In the genomic region with DNA sequence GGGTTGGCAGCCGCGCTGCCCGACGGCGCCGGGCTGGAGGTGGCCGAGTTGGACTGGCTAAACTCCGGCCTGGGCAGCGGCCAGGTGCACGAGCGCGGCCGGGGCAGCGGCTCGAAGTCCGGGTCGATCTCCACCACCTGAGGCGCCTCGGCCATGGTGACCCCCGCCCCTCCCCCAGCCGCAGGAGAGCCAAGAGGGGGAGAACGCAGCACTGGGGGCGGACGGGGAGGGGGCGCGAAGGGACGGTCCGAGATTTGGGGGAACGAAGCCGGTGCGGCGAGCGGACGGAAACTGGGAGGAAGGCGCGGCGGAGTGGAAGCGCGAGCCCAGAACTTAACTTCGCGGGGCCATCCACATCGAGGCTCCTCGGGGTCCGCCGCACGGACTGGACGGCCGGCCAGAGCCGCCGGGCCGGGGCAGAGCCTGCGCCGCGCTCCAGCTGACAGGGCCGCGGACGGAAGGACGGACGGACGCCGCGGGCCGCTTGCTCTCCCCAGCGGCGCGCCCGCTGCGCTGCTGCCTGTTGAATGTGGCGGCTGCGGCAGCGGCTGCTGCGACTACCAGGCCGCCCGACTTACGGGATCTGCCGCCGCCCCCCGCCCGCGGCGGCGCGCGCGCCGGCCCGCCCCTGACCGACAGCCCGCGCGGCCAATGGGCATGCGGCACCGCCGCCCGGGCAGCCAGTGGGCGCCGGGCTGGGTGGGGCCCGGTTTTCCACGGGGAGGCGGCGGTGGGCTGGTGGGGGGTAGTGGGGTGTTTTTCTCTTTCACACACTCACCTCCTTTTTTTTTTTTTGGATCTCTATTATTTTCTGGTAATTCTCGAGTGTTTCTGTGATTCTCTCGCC, we compare ENCODE assay signal across 1 cellular context.
A peak's percentile ranks its signal among the peaks of the same experiment; 100 is the strongest.
TF ChIP-seq lines count a peak whose summit lies in the region.

TSS of gene FOXO1 (minus strand) at position 584 of the 847 bp plus-strand sequence. CDS start at position 155, 429 bp downstream.

TF ChIP-seq in GM12878, 131 proteins besides CTCF, POLR2A, EP300 and RAD21 (continued from another document and continues in another):
- TF ChIP-seq, protein P1, sequence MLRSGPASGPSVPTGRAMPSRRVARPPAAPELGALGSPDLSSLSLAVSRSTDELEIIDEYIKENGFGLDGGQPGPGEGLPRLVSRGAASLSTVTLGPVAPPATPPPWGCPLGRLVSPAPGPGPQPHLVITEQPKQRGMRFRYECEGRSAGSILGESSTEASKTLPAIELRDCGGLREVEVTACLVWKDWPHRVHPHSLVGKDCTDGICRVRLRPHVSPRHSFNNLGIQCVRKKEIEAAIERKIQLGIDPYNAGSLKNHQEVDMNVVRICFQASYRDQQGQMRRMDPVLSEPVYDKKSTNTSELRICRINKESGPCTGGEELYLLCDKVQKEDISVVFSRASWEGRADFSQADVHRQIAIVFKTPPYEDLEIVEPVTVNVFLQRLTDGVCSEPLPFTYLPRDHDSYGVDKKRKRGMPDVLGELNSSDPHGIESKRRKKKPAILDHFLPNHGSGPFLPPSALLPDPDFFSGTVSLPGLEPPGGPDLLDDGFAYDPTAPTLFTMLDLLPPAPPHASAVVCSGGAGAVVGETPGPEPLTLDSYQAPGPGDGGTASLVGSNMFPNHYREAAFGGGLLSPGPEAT (IDR thresholded peaks at IDR 0.05; ENCODE audit: low read depth) = no peak
- TF ChIP-seq SMC3 (IDR thresholded peaks at IDR 0.05; ENCODE audit: borderline replicate concordance, low read length) = no peak
- TF ChIP-seq, protein P2, sequence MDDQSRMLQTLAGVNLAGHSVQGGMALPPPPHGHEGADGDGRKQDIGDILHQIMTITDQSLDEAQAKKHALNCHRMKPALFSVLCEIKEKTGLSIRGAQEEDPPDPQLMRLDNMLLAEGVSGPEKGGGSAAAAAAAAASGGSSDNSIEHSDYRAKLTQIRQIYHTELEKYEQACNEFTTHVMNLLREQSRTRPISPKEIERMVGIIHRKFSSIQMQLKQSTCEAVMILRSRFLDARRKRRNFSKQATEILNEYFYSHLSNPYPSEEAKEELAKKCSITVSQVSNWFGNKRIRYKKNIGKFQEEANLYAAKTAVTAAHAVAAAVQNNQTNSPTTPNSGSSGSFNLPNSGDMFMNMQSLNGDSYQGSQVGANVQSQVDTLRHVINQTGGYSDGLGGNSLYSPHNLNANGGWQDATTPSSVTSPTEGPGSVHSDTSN (IDR thresholded peaks at IDR 0.05; ENCODE audit: insufficient replicate concordance, low read depth, low read length) = peak; percentile 97
- no peak for TF ChIP-seq POLR2AphosphoS2 (IDR thresholded peaks at IDR 0.05; ENCODE audit: low read depth, low read length)
- no peak for TF ChIP-seq YBX1 (IDR thresholded peaks at IDR 0.05)
- no peak for TF ChIP-seq IKZF2 (IDR thresholded peaks at IDR 0.05)
- TF ChIP-seq KLF5 (IDR thresholded peaks at IDR 0.05; ENCODE audit: partially characterized antibody) = no peak
- no peak for TF ChIP-seq IRF5 (IDR thresholded peaks at IDR 0.05; ENCODE audit: borderline replicate concordance)
- no peak for TF ChIP-seq STAT3 (IDR thresholded peaks at IDR 0.05; ENCODE audit: low read depth, low read length)
- no peak for TF ChIP-seq NRF1 (conservative IDR thresholded peaks at IDR 0.05; ENCODE audit: low read depth, low read length)
- TF ChIP-seq MEF2A (IDR thresholded peaks at IDR 0.05; ENCODE audit: insufficient read depth, low read depth, low read length) = no peak
- no peak for TF ChIP-seq PAX8 (IDR thresholded peaks at IDR 0.05)
- no peak for TF ChIP-seq ELK1 (IDR thresholded peaks at IDR 0.05; ENCODE audit: low read depth, low read length)
- TF ChIP-seq SMAD1 (IDR thresholded peaks at IDR 0.05; ENCODE audit: low read depth, partially characterized antibody) = no peak
- TF ChIP-seq MTA2 (IDR thresholded peaks at IDR 0.05; ENCODE audit: low read depth) = no peak
- TF ChIP-seq CHD2 (IDR thresholded peaks at IDR 0.05; ENCODE audit: borderline replicate concordance, low read depth, low read length) = no peak
- TF ChIP-seq EZH2 (IDR thresholded peaks at IDR 0.05; ENCODE audit: borderline replicate concordance, control insufficient read depth, low read depth, low read length) = no peak
- TF ChIP-seq POU2F2 (IDR thresholded peaks at IDR 0.05; ENCODE audit: borderline replicate concordance, low read depth, low read length) = peak; percentile 67; the same call in 2 of the 3 replicates
- TF ChIP-seq KDM1A (IDR thresholded peaks at IDR 0.05; ENCODE audit: borderline replicate concordance) = no peak
- no peak for TF ChIP-seq EGR1 (IDR thresholded peaks at IDR 0.05; ENCODE audit: borderline replicate concordance in 1 of 2, low read depth in 2 of 2, low read length in 2 of 2)
- TF ChIP-seq TAF1 (IDR thresholded peaks at IDR 0.05; ENCODE audit: borderline replicate concordance, low read depth, low read length) = peak; percentile 94
- no peak for TF ChIP-seq SRF (IDR thresholded peaks at IDR 0.05; ENCODE audit: low read depth in 2 of 2, low read length in 2 of 2)
- no peak for TF ChIP-seq RCOR1 (conservative IDR thresholded peaks at IDR 0.05; ENCODE audit: low read depth, low read length)
- no peak for TF ChIP-seq ZBTB11 (CRISPR knock-in tag; IDR thresholded peaks at IDR 0.05)
- no peak for TF ChIP-seq WRNIP1 (IDR thresholded peaks at IDR 0.05; ENCODE audit: borderline replicate concordance, low read depth, low read length)
- peak; percentile 49; the same call in 1 of the 2 replicates for TF ChIP-seq ZNF207 (IDR thresholded peaks at IDR 0.05; ENCODE audit: borderline replicate concordance)
- no peak for TF ChIP-seq ZBTB40 (IDR thresholded peaks at IDR 0.05; ENCODE audit: borderline replicate concordance)
- TF ChIP-seq ZNF622 (IDR thresholded peaks at IDR 0.05) = no peak
- no peak; the same call in 1 of the 2 replicates for TF ChIP-seq NR2F1 (conservative IDR thresholded peaks at IDR 0.05)
- TF ChIP-seq USF2 (IDR thresholded peaks at IDR 0.05; ENCODE audit: borderline replicate concordance, low read depth, low read length) = no peak
- TF ChIP-seq MEF2B (IDR thresholded peaks at IDR 0.05; ENCODE audit: partially characterized antibody, poor library complexity, severe bottlenecking) = no peak
- peak; percentile 62 for TF ChIP-seq FOS (IDR thresholded peaks at IDR 0.05; ENCODE audit: borderline replicate concordance, extremely low read depth, insufficient read length)
- TF ChIP-seq SUZ12 (IDR thresholded peaks at IDR 0.05; ENCODE audit: unreplicated experiment) = no peak
- no peak for TF ChIP-seq JUND (IDR thresholded peaks at IDR 0.05; ENCODE audit: low read depth, low read length)
- no peak for TF ChIP-seq PAX5 (IDR thresholded peaks at IDR 0.05; ENCODE audit: borderline replicate concordance, low read depth, low read length)
- TF ChIP-seq, protein P3, sequence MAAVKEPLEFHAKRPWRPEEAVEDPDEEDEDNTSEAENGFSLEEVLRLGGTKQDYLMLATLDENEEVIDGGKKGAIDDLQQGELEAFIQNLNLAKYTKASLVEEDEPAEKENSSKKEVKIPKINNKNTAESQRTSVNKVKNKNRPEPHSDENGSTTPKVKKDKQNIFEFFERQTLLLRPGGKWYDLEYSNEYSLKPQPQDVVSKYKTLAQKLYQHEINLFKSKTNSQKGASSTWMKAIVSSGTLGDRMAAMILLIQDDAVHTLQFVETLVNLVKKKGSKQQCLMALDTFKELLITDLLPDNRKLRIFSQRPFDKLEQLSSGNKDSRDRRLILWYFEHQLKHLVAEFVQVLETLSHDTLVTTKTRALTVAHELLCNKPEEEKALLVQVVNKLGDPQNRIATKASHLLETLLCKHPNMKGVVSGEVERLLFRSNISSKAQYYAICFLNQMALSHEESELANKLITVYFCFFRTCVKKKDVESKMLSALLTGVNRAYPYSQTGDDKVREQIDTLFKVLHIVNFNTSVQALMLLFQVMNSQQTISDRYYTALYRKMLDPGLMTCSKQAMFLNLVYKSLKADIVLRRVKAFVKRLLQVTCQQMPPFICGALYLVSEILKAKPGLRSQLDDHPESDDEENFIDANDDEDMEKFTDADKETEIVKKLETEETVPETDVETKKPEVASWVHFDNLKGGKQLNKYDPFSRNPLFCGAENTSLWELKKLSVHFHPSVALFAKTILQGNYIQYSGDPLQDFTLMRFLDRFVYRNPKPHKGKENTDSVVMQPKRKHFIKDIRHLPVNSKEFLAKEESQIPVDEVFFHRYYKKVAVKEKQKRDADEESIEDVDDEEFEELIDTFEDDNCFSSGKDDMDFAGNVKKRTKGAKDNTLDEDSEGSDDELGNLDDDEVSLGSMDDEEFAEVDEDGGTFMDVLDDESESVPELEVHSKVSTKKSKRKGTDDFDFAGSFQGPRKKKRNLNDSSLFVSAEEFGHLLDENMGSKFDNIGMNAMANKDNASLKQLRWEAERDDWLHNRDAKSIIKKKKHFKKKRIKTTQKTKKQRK (IDR thresholded peaks at IDR 0.05; ENCODE audit: low read depth, low read length) = no peak
- TF ChIP-seq TBL1XR1 (IDR thresholded peaks at IDR 0.05; ENCODE audit: low read depth, low read length) = no peak
- no peak for TF ChIP-seq MXI1 (IDR thresholded peaks at IDR 0.05; ENCODE audit: low read depth, low read length)
